Comparison of ENCODE assay signal across 1 cellular context in genomic region chr17:29570521-29570920, GRCh38.
TF ChIP-seq lines count a peak whose summit lies in the region.

No MANE protein-coding gene starts in this region.

TF ChIP-seq in GM23338, 12 proteins besides CTCF, POLR2A, EP300 and RAD21 (continued from another document):
- TF ChIP-seq REST (IDR thresholded peaks at IDR 0.05; ENCODE audit: unreplicated experiment) (no peak), ZNF462 (CRISPR knock-in tag; IDR thresholded peaks at IDR 0.05) (no peak), ZNF331 (CRISPR knock-in tag; IDR thresholded peaks at IDR 0.05; ENCODE audit: low read depth) (no peak)
TF ChIP-seq in GM23338: peak in this region for 0.
